ENCODE assay signal across 32 cellular contexts in the genomic region with DNA sequence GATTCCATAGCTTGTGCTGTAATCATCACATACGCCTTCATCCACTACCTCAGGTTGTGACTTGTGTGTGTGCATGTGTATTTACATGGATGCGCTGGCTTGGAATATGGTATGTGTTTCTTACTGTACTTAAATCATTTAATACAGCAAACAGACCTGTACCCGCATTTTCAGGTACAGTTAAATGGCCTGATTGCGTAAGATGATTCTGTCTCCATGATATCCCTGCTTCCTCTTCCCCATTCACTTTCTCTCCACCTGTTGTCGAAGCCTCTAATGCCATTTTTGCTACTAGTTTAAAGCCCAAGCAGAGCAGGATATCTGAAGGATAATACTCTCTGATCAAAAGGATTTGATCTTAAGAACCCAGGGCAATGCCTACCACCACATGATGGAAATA.
"Had no signal": no experiment of that assay in that cellular context is flagged by ENCODE, and none has a peak within 500 bp of the region (broad histone marks: within the 10 kb centered on the region; RNA-seq: fewer than 3 reads in every experiment).

No MANE protein-coding gene starts in this region.

- H3K9me3 ChIP-seq: SJCRH30 had no signal

- FAIRE-seq: colon, TTC549 had no signal

- H3K4me1 ChIP-seq: SJCRH30 had no signal

- H3K27me3 ChIP-seq: brain microvascular endothelial cell, SJCRH30 had no signal

- H3K27ac ChIP-seq: brain microvascular endothelial cell, SJCRH30, SK-N-MC had no signal

- H3K36me3 ChIP-seq: brain microvascular endothelial cell, SJCRH30 had no signal

- ATAC-seq: activated CD8-positive, alpha-beta T cell treated with anti-CD3 and anti-CD28 coated beads for 36 hours; activated T-cell treated with anti-CD3 and anti-CD28 coated beads, Interleukin-2, amount 50 U/mL, for 72 hours; activated T-helper 17 cell treated with anti-CD3 and anti-CD28 coated beads, Interleukin-2, amount 50 U/mL, for 72 hours; Panc1 had no signal

- DNase-seq: activated CD4-positive, alpha-beta T cell treated with anti-CD3 and anti-CD28 coated beads, Interleukin-2, amount 10 ng/mL, durations not matched to agents 24 days and 14 days; activated CD4-positive, alpha-beta T cell treated with anti-CD3 and anti-CD28 coated beads, Interleukin-2, amount 50 U/mL, for 4 hours; activated CD8-positive, alpha-beta T cell treated with anti-CD3 and anti-CD28 coated beads for 36 hours; activated effector memory CD4-positive, alpha-beta T cell treated with anti-CD3 and anti-CD28 coated beads, Interleukin-2, amount 50 U/mL, for 16 hours; activated naive CD4-positive, alpha-beta T cell; activated naive CD4-positive, alpha-beta T cell treated with anti-CD3 and anti-CD28 coated beads, Interleukin-2, amount 50 U/mL, for 16 hours; activated naive CD8-positive, alpha-beta T cell treated with anti-CD3 and anti-CD28 coated beads for 36 hours; activated T-cell treated with anti-CD3 and anti-CD28 coated beads, Interleukin-2, amount 50 U/mL, for 1 hour; activated T-cell treated with anti-CD3 and anti-CD28 coated beads, Interleukin-2, amount 50 U/mL, for 72 hours; amniotic stem cell; aorta; brain microvascular endothelial cell; central memory CD4-positive, alpha-beta T cell; MM.1S; NCI-H1048; NCI-H1105 treated with DMSO at 0.1 percent for 48 hours; NCI-H1436; NCI-H1694; NCI-H2081 treated with DMSO at 0.1 percent for 48 hours; NCI-H345; NCI-H510A; NCI-H748 treated with DMSO at 0.1 percent for 48 hours; NK-92 treated with Interleukin-12 subunit alpha and Interleukin-12 subunit beta, amount 100 ng/mL, for 24 hours; OCI-M1; SHP77; SJCRH30; T1000 had no signal

- H3K4me3 ChIP-seq: SJCRH30, SK-N-MC had no signal
